Comparison of ENCODE assay signal across 8 cellular contexts in genomic region chr12:105561981-105562726, GRCh38.
DNase-seq lines count a peak whose midpoint lies in the region; ATAC-seq lines count a peak whose summit lies in the region.

No MANE protein-coding gene starts in this region.

- no peak overlapping the region for H4K12ac ChIP-seq in trophoblast cell (ENCODE audit: low read depth, low read length)

- no peaks in the 10 kb centered on the region for H3K79me2 ChIP-seq in trophoblast cell (ENCODE audit: control insufficient read depth, insufficient read depth, low read length, poor library complexity)

- H3K18ac ChIP-seq in trophoblast cell (ENCODE audit: low read length), result no peak overlapping the region

- peak overlapping the region; percentile 78 for H2BK12ac ChIP-seq in trophoblast cell (ENCODE audit: low read length)

- ATAC-seq in esophagus mucosa, result peak; percentile 68

- peak overlapping the region; percentile 28 for H3K4me2 ChIP-seq in trophoblast cell (ENCODE audit: low read length)

- WGBS in trophoblast cell (ENCODE audit: extremely low coverage, insufficient coverage, insufficient read length), result no CpG with 5 or more reads among the region's 19 CpGs

- H3K27me3 ChIP-seq in trophoblast cell (ENCODE audit: insufficient read depth, low read length), result no peaks in the 10 kb centered on the region

- peak overlapping the region; percentile 1 for H2AK5ac ChIP-seq in trophoblast cell (ENCODE audit: low read length)

- no peak overlapping the region for H3K4ac ChIP-seq in trophoblast cell (ENCODE audit: low read depth, low read length)

- H4K8ac ChIP-seq in trophoblast cell (ENCODE audit: low read depth, low read length), result peak overlapping the region; percentile 71

- peak overlapping the region; percentile 31 for H3K14ac ChIP-seq in trophoblast cell (ENCODE audit: low read length)

- H3K36me3 ChIP-seq in trophoblast cell (ENCODE audit: control insufficient read depth in 1 of 2, insufficient read depth in 2 of 2, low read length in 2 of 2), result no peaks in the 10 kb centered on the region

- peaks cover 7 to 11% of the 10 kb centered on the region in 2 experiments for H3K4me1 ChIP-seq in trophoblast cell (ENCODE audit: control insufficient read depth in 1 of 2, insufficient read depth in 2 of 2, low read length in 2 of 2)

- H3K9ac ChIP-seq in trophoblast cell (ENCODE audit: low read length), result no peak overlapping the region

- H2BK5ac ChIP-seq in trophoblast cell (ENCODE audit: low read depth, low read length, poor library complexity), result peak overlapping the region; percentile 63

- H3K27ac ChIP-seq in trophoblast cell (ENCODE audit: low read depth, low read length), result peak overlapping the region; percentile 7

- no peak overlapping the region for H2AFZ ChIP-seq in trophoblast cell (ENCODE audit: insufficient read depth, low read length, poor library complexity)

- peaks cover 6% of the 10 kb centered on the region for H3K79me1 ChIP-seq in trophoblast cell (ENCODE audit: low read length)

- H4K91ac ChIP-seq in trophoblast cell (ENCODE audit: low read depth, low read length), result peak overlapping the region; percentile 41

- peaks cover 1% of the 10 kb centered on the region for H3K9me3 ChIP-seq in trophoblast cell (ENCODE audit: insufficient read depth, low read depth, low read length)

- no peak overlapping the region for H3K4me3 ChIP-seq in trophoblast cell (ENCODE audit: low read depth, low read length)

- no peak overlapping the region for H3K23ac ChIP-seq in trophoblast cell (ENCODE audit: low read length)

- DNase-seq in EL, result peak; percentile 54
- peak; percentile 74 for DNase-seq in NCI-H446 treated with DMSO at 0.1 percent for 48 hours (lab: John Stamatoyannopoulos, UW)
- no peak for DNase-seq in trophoblast cell
- DNase-seq in OCI-M1 (lab: John Stamatoyannopoulos, UW), result no peak
- no peak for DNase-seq in activated CD4-positive, alpha-beta T cell treated with anti-CD3 and anti-CD28 coated beads for 1 hour
- no peak for DNase-seq in C1 segment of cervical spinal cord (lab: John Stamatoyannopoulos, UW)
- DNase-seq in NCI-H82 (lab: John Stamatoyannopoulos, UW), result no peak

- peak overlapping the region; percentile 62 for H2BK120ac ChIP-seq in trophoblast cell (ENCODE audit: insufficient read depth, low read length, poor library complexity)

Comparison
In these comparisons a context has a peak if more than half of its experiments do, and no peak if none do; other contexts are left out.
1. DNase-seq: peak in EL (single experiment) and NCI-H446 treated with DMSO at 0.1 percent for 48 hours (single experiment); none in trophoblast cell (0 of 2), OCI-M1 (single experiment), activated CD4-positive, alpha-beta T cell treated with anti-CD3 and anti-CD28 coated beads for 1 hour (single experiment), C1 segment of cervical spinal cord (0 of 14) and NCI-H82 (single experiment).